Comparison of ENCODE assay signal across 25 cellular contexts in the genomic region with DNA sequence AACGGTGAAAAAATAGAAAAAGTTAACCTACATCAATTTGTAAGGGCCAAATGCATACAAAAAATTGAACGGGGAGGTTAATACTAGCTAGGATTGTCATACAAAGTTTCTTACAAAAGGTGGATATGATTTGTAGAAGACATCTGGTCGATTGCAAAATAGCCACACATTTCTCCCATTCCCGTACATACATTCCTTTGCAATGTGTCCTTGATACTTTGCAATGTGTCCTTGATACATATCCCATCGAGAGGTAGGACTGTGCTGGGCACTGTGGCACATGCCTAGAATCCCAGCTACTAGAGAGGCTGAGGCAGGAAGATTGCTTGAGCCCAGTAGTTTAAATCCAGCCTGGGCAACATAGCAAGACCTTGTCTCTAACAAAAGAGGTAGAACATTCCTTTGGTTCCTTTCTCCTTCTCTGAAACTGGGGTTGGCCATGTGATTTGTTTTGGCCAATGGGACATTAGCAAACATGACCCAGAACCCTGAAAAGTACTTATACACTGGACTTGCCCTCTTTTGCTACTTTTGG. TPM values are rescaled to one million over a fixed set of nuclear protein-coding genes. Genes with fewer than 3 reads are reported as not detected.
A peak's percentile ranks its signal among the peaks of the same experiment; 100 is the strongest.
DNase-seq lines count a peak whose midpoint lies in the region; TF ChIP-seq lines count a peak whose summit lies in the region.
"Had no signal": no experiment of that assay in that cellular context is flagged by ENCODE, and none has a peak within 500 bp of the region (broad histone marks: within the 10 kb centered on the region; RNA-seq: fewer than 3 reads in every experiment).

No MANE protein-coding gene starts in this region.

- H3K4me3 ChIP-seq in fibroblast of mammary gland (ENCODE audit: control insufficient read depth, low read depth, low read length) = no peak overlapping the region
- H3K4me3 ChIP-seq: GM23338, spleen had no signal

- DNase-seq in AG08395 (ENCODE audit: low spot score) = peak; percentile 48
- DNase-seq in ELR (ENCODE audit: low read depth) = peak; percentile 45
- DNase-seq in RPMI7951 (ENCODE audit: low read depth) = peak; percentile 34
- peak; percentile 45 for DNase-seq in fibroblast of mammary gland (ENCODE audit: low read depth)
- DNase-seq in NCI-H2196 treated with DMSO at 0.1 percent for 48 hours (lab: John Stamatoyannopoulos, UW; ENCODE audit: unreplicated experiment) = no peak
- no peak for DNase-seq in NOMO-1 treated with DMSO at 0.1 percent for 48 hours (lab: John Stamatoyannopoulos, UW; ENCODE audit: unreplicated experiment)
- DNase-seq in activated CD4-positive, alpha-beta T cell treated with anti-CD3 and anti-CD28 coated beads, Interleukin-2, amount 50 U/mL, for 48 hours = no peak
- DNase-seq in dedifferentiated amniotic fluid mesenchymal stem cell (ENCODE audit: extremely low spot score) = no peak
- DNase-seq: ACHN; activated B cell treated with CpG ODN at 0.5 μM for 24 hours; activated CD4-positive, alpha-beta T cell treated with anti-CD3 and anti-CD28 coated beads, Interleukin-2, amount 50 U/mL, for 4 hours; activated naive CD8-positive, alpha-beta T cell treated with anti-CD3 and anti-CD28 coated beads, Interleukin-2, amount 50 U/mL, for 24 hours; brain microvascular endothelial cell; CD4-positive, alpha-beta T cell; DMS 273 treated with DMSO at 0.1 percent for 48 hours; effector memory CD4-positive, alpha-beta T cell; islet precursor cell; natural killer cell; NCI-H1105 treated with DMSO at 0.1 percent for 48 hours; NCI-H2029 treated with DMSO at 0.1 percent for 48 hours; NCI-H774; spleen; stimulated activated CD4-positive, alpha-beta T cell treated with anti-CD3 and anti-CD28 coated beads, Interleukin-4, amount 100 ng/mL, for 1 hour; T1000 had no signal

- TF ChIP-seq CTCF in fibroblast of mammary gland (conservative IDR thresholded peaks at IDR 0.05; ENCODE audit: control insufficient read depth, insufficient read depth, low read depth, low read length) = no peak

RNA-seq across cellular contexts. Expression of a gene that starts 9.5 kb away (rescaled TPM):
- 8.9 and 14.6 TPM in 2 replicates for total RNA-seq in RPMI7951 (2014; rRNA removed; shearing (Covaris generic))

Comparison
In these comparisons a context has a peak if more than half of its experiments do, and no peak if none do; other contexts are left out.
1. DNase-seq: peak in AG08395 (single experiment), ELR (single experiment), RPMI7951 (single experiment) and fibroblast of mammary gland (single experiment); none in NCI-H2196 treated with DMSO at 0.1 percent for 48 hours (single experiment), NOMO-1 treated with DMSO at 0.1 percent for 48 hours (single experiment), activated CD4-positive, alpha-beta T cell treated with anti-CD3 and anti-CD28 coated beads, Interleukin-2, amount 50 U/mL, for 48 hours (0 of 2) and dedifferentiated amniotic fluid mesenchymal stem cell (single experiment).